9 cellular contexts compared by ENCODE assay signal in the genomic region with DNA sequence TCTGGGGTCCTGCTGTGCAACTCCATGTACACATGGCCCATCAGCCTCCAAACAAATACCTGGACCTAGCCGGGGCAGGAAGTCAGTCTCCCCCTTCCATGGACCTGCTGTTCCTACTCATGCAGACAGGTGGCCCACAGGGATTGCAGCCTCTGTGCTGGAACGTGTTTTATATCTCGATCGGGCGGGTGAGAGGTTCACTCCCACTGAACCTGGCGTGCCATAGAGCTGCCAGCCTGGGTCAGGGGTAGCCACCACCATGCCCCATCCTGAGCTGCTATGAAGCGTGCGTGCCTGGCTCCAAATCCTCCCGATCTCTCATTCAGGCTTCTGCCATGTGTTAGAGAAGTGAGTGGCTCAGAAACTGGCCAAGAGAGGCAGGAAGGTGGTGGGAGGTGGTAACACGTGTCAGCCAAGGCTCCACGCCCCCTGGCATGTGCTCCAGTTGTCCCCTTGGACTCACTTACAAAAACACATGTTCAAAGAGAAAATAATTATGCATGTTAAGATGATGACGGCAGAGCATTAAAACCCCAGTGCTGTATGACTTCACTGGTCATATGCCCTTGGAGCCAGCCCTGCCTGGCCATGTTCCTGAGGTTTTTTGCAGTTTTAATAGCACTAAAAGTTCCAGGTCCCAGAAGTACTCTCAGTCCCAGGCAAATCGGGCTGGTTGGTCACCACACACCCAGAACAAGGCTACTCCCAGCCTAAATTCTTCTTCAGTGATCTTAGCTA. TPM values are rescaled to one million over a fixed set of nuclear protein-coding genes. Genes with fewer than 3 reads are reported as not detected.
DNase-seq lines count a peak whose midpoint lies in the region; ATAC-seq and TF ChIP-seq lines count a peak whose summit lies in the region.
"Had no signal": no experiment of that assay in that cellular context is flagged by ENCODE, and none has a peak within 500 bp of the region (broad histone marks: within the 10 kb centered on the region; RNA-seq: fewer than 3 reads in every experiment).

No MANE protein-coding gene starts in this region.

- H3K27ac Mint-ChIP-seq in WTC11 = 0 out of 2 replicates have a peak overlapping the region, but pooled peaks have one; percentile 35
- H3K27ac Mint-ChIP-seq: activated naive CD8-positive, alpha-beta T cell had no signal

- H3K36me3 Mint-ChIP-seq in WTC11 = peaks cover 48% of the 10 kb centered on the region

- no peaks in the 10 kb centered on the region for H3K9me3 ChIP-seq in left ventricle myocardium inferior (replicated peaks)

- H3K27ac ChIP-seq in left ventricle myocardium inferior (replicated peaks) = peak overlapping the region; percentile 37

- peaks cover 10% of the 10 kb centered on the region for H3K4me1 Mint-ChIP-seq in WTC11

- H3K27me3 Mint-ChIP-seq in WTC11 (ENCODE audit: low read depth) = no peaks in the 10 kb centered on the region
- H3K27me3 Mint-ChIP-seq: activated naive CD8-positive, alpha-beta T cell had no signal

- POLR2A ChIA-PET in WTC11 (lab: Charles Lee) = no interaction called here

- intact Hi-C loops in left ventricle myocardium inferior (cut with micrococcal nuclease) = loop anchor here (5.0 kb wide), 1 partner anchor 63 kb away; no protein-coding TSS in a partner anchor
- intact Hi-C loops in sciatic nerve (cut with DNase I) = no loop called here

- H3K27me3 ChIP-seq in left ventricle myocardium inferior (ENCODE audit: low read depth) = no peaks in the 10 kb centered on the region

- no peaks in the 10 kb centered on the region for H3K9me3 Mint-ChIP-seq in WTC11

- H3K4me3 ChIP-seq in left ventricle myocardium inferior = no peak overlapping the region

- peaks cover 24% of the 10 kb centered on the region for H3K36me3 ChIP-seq in left ventricle myocardium inferior

- DNase-seq in WTC11 (ENCODE audit: low spot score) (peak; percentile 52), left ventricle myocardium inferior (no peak), sciatic nerve (ENCODE audit: low spot score) (peak; percentile 61), hippocampal formation (lab: John Stamatoyannopoulos, UW) (no peak), cortex of kidney (lab: John Stamatoyannopoulos, UW) (no peak)
- DNase-seq in stimulated activated CD4-positive, alpha-beta T cell treated with anti-CD3 and anti-CD28 coated beads, Interleukin-15, amount 100 ng/mL, for 24 hours = no peak
- no peak for DNase-seq in effector CD8-positive, alpha-beta T cell (lab: John Stamatoyannopoulos, UW)

- CTCF ChIA-PET in WTC11 (lab: Charles Lee) = interaction anchor here (0.6 to 2.1 kb wide), 5 partner anchors 31 to 270 kb away, joined by 3 to 24 read pairs (median 3); partner anchors contain the start of gene CTSH

- peaks cover 50% of the 10 kb centered on the region for H3K4me1 ChIP-seq in left ventricle myocardium inferior

- peak; percentile 38 for TF ChIP-seq CTCF in GM12873 (IDR thresholded peaks at IDR 0.05; ENCODE audit: insufficient read depth, low read depth, low read length, missing control alignments)
- TF ChIP-seq CTCF in WTC11 (IDR thresholded peaks at IDR 0.05) = no peak; the same call in 1 of the 2 replicates
- peak; percentile 66 for TF ChIP-seq CTCF in left ventricle myocardium inferior (IDR thresholded peaks at IDR 0.05; ENCODE audit: borderline replicate concordance)

- ATAC-seq in WTC11 = peak; percentile 71
- peak; percentile 81 for ATAC-seq in sciatic nerve

- H3K4me3 Mint-ChIP-seq in WTC11 = no peak overlapping the region
- H3K4me3 Mint-ChIP-seq: activated naive CD8-positive, alpha-beta T cell had no signal

TF ChIP-seq in WTC11, 78 proteins besides CTCF, POLR2A, EP300 and RAD21:
- TF ChIP-seq GRHL2 (CRISPR knock-in tag; IDR thresholded peaks at IDR 0.05; ENCODE audit: insufficient replicate concordance, severe bottlenecking) (no peak), ZNF121 (CRISPR knock-in tag; IDR thresholded peaks at IDR 0.05) (peak; percentile 43; the same call in 1 of the 2 replicates)

RNA-seq across cellular contexts. Expression of gene CTSH, which starts 30.6 kb away (rescaled TPM):
- total RNA-seq in WTC11 (2021) = 20.4 to 31.8 TPM (median 31.1 TPM) in 3 replicates
- 52.6 TPM for total RNA-seq in left ventricle myocardium inferior
- total RNA-seq in sciatic nerve = 81.6 TPM

RNA-seq across cellular contexts. Expression of gene MORF4L1, which starts 41.5 kb away (rescaled TPM):
- total RNA-seq in WTC11 (2021) = 487 to 511 TPM (median 503 TPM) in 3 replicates
- 310 TPM for total RNA-seq in left ventricle myocardium inferior
- 342 TPM for total RNA-seq in sciatic nerve

Comparison
In these comparisons a context has a peak if more than half of its experiments do, and no peak if none do; other contexts are left out.
1. DNase-seq: peak in WTC11 (single experiment) and sciatic nerve (single experiment); none in left ventricle myocardium inferior (single experiment), stimulated activated CD4-positive, alpha-beta T cell treated with anti-CD3 and anti-CD28 coated beads, Interleukin-15, amount 100 ng/mL, for 24 hours (single experiment), hippocampal formation (0 of 2), effector CD8-positive, alpha-beta T cell (single experiment) and cortex of kidney (single experiment).